17 cellular contexts compared by ENCODE assay signal in genomic region chr7:142689439-142690168, GRCh38. TPM values are rescaled to one million over a fixed set of nuclear protein-coding genes. Genes with fewer than 3 reads are reported as not detected.
DNase-seq lines count a peak whose midpoint lies in the region; ATAC-seq, FAIRE-seq and TF ChIP-seq lines count a peak whose summit lies in the region.
"Had no signal": no experiment of that assay in that cellular context is flagged by ENCODE, and none has a peak within 500 bp of the region (broad histone marks: within the 10 kb centered on the region; RNA-seq: fewer than 3 reads in every experiment).

No MANE protein-coding gene starts in this region.

- in situ Hi-C loops in G401 (cut with HindIII; ENCODE audit: low sequenced_read_pairs), result no loop called here
- in situ Hi-C loops in K562 (cut with MboI), result no loop called here
- in situ Hi-C loops in gastrocnemius medialis (cut with MboI; ENCODE audit: low sequenced_read_pairs in 4 of 4), result no loop called here

- H4K20me1 ChIP-seq in K562 (replicated peaks; ENCODE audit: control insufficient read depth, insufficient read depth, low read length), result no peaks in the 10 kb centered on the region

- BruUV-seq in K562 (replicated peaks; lab: Mats Ljungman, UMichigan), result no TSS peak

- H3K79me2 ChIP-seq in K562 (ENCODE audit: control insufficient read depth, insufficient read depth, low read length), result no peaks in the 10 kb centered on the region

- DNase-seq in G401 (ENCODE audit: low spot score) (peak; percentile 25), NCI-H524 treated with DMSO at 0.1 percent for 48 hours (lab: John Stamatoyannopoulos, UW) (peak; percentile 72), K562 (ENCODE audit: extremely low read depth in 1 of 4, low spot score in 3 of 4) (peak in 1 of 4 experiments; percentile 7), NOMO-1 treated with DMSO at 0.1 percent for 48 hours (lab: John Stamatoyannopoulos, UW; ENCODE audit: unreplicated experiment) (no peak), gastrocnemius medialis (no peak), RCC 7860 (ENCODE audit: low spot score) (no peak)
- DNase-seq: activated CD4-positive, alpha-beta T cell treated with anti-CD3 and anti-CD28 coated beads, Interleukin-2, amount 50 U/mL, for 48 hours; mesendoderm; NCI-H2227 treated with DMSO at 0.1 percent for 48 hours; stimulated activated CD4-positive, alpha-beta T cell treated with anti-CD3 and anti-CD28 coated beads, Interleukin-2, amount 100 ng/mL, for 48 hours had no signal

- H3K9me1 ChIP-seq in K562 (ENCODE audit: control insufficient read depth, insufficient read depth, low read length), result no peaks in the 10 kb centered on the region

- TF ChIP-seq RAD21 in K562 (CRISPR knock-in tag; conservative IDR thresholded peaks at IDR 0.05 in 1 of 2, IDR thresholded peaks at IDR 0.05 in 1 of 2), result peak in 1 of 2 experiments; percentile 38; a peak in 2 of 4 replicates

- POLR2A ChIA-PET in K562 (lab: Yijun Ruan, JAX), result no interaction called here

- H3K36me3 ChIP-seq in K562 (ENCODE audit: control insufficient read depth, insufficient read depth, low read length), result no peaks in the 10 kb centered on the region
- no peaks in the 10 kb centered on the region for H3K36me3 ChIP-seq in gastrocnemius medialis
- H3K36me3 ChIP-seq: prostate gland had no signal

- TF ChIP-seq CTCF in K562 (IDR thresholded peaks at IDR 0.05 in 2 of 3, conservative IDR thresholded peaks at IDR 0.05 in 1 of 3; ENCODE audit: insufficient read depth in 2 of 3, low read depth in 1 of 3, low read length in 3 of 3), result peak in 2 of 3 experiments; percentile 34 to 47; a peak in 3 of 6 replicates
- no peak for TF ChIP-seq CTCF in gastrocnemius medialis (IDR thresholded peaks at IDR 0.05 in 4 of 5, conservative IDR thresholded peaks at IDR 0.05 in 1 of 5)

- FAIRE-seq in A204.1 (lab: Jason Lieb, UNC) (peak; percentile 44), K562 (lab: Jason Lieb, UNC) (peak; percentile 67), RCC 7860 (lab: Jason Lieb, UNC) (no peak)
- FAIRE-seq: endometrium, H54 had no signal

- no peak overlapping the region for H2AFZ ChIP-seq in K562 (ENCODE audit: low read depth, low read length)

- H3K27me3 ChIP-seq in K562 (ENCODE audit: control insufficient read depth in 2 of 2, insufficient read depth in 2 of 2, low read length in 2 of 2) (no peaks in the 10 kb centered on the region), gastrocnemius medialis (no peaks in the 10 kb centered on the region)

- TF ChIP-seq EP300 in K562 (IDR thresholded peaks at IDR 0.05; ENCODE audit: low read length), result no peak

- no peak overlapping the region for H3K9ac ChIP-seq in K562 (ENCODE audit: insufficient read depth in 1 of 2, low read depth in 2 of 2, low read length in 2 of 2)

- CTCF ChIA-PET in K562 (lab: Yijun Ruan, JAX; ENCODE audit: low intra/inter-chr PET ratio), result interaction anchor here (0.9 kb wide), 1 partner anchor 94 kb away, joined by 8 read pairs; no protein-coding TSS in a partner anchor

- ATAC-seq in K562 (no peak), gastrocnemius medialis (no peak), HG03571 (IDR thresholded peaks at IDR 0.05; ENCODE audit: unreplicated experiment) (no peak)

- no peaks in the 10 kb centered on the region for H3K4me1 ChIP-seq in K562 (replicated peaks in 1 of 2; ENCODE audit: control insufficient read depth in 2 of 2, insufficient read depth in 2 of 2, low read length in 2 of 2)
- H3K4me1 ChIP-seq in gastrocnemius medialis, result no peaks in the 10 kb centered on the region
- H3K4me1 ChIP-seq: prostate gland had no signal

- H3K4me2 ChIP-seq in K562 (ENCODE audit: insufficient read depth, low read length), result no peak overlapping the region

- H3K4me3 ChIP-seq in K562 (no peak overlapping the region), gastrocnemius medialis (no peak overlapping the region)
- H3K4me3 ChIP-seq: prostate gland, SK-N-MC had no signal

- TF ChIP-seq POLR2A in K562 (conservative IDR thresholded peaks at IDR 0.05) (no peak), gastrocnemius medialis (IDR thresholded peaks at IDR 0.05) (no peak)

- intact Hi-C loops in K562 (cut with micrococcal nuclease), result loop anchor here (2.0 kb wide), 1 partner anchor 93 kb away; no protein-coding TSS in a partner anchor
- intact Hi-C loops in gastrocnemius medialis (cut with DNase I; ENCODE audit: low total_unique reads), result no loop called here

- H3K27ac ChIP-seq in K562 (ENCODE audit: extremely low read depth, low read depth, low read length), result no peak overlapping the region
- H3K27ac ChIP-seq in gastrocnemius medialis, result no peak overlapping the region
- H3K27ac ChIP-seq: prostate gland, SK-N-MC had no signal

- WGBS in K562 (ENCODE audit: insufficient coverage, low coverage, missing lambda C conversion rate), result 1% methylated on average over 5 of the region's 5 CpGs

- H3K9me3 ChIP-seq in K562 (replicated peaks; ENCODE audit: control insufficient read depth, insufficient read depth, low read depth, low read length), result no peaks in the 10 kb centered on the region
- H3K9me3 ChIP-seq in gastrocnemius medialis, result no peaks in the 10 kb centered on the region
- H3K9me3 ChIP-seq: prostate gland had no signal

TF ChIP-seq in K562, 482 proteins besides CTCF, POLR2A, EP300 and RAD21 (continues in another document):
- TF ChIP-seq MXD1 (CRISPR knock-in tag; IDR thresholded peaks at IDR 0.05; ENCODE audit: borderline replicate concordance, poor library complexity, severe bottlenecking), result no peak

RNA-seq across cellular contexts. Expression of gene PRSS1, which starts 59.7 kb away (rescaled TPM):
- total RNA-seq in G401 (2014; rRNA removed; shearing (Covaris generic)), result not detected in 2 replicates
- not detected in 2 replicates for total RNA-seq in K562 (2011; cell fraction: chromatin; rRNA removed; ENCODE audit: low replicate concordance)
- not detected in 2 replicates for total RNA-seq in K562 (2011; cell fraction: nucleolus; rRNA removed)
- total RNA-seq in K562 (2011; cell fraction: nucleoplasm; rRNA removed), result not detected in 2 replicates
- total RNA-seq in K562 (2014; rRNA removed) (not detected in 2 replicates), K562 (2014; rRNA removed; fragmentation: Illumina TruSeq; extraction: Trizol) (not detected in 2 replicates), K562 (2015; rRNA removed; fragmentation: Illumina TruSeq; extraction: Trizol) (not detected in 2 replicates), K562 (2021) (6.6 and 8.8 TPM in 2 replicates), gastrocnemius medialis (not detected)
- polyA plus RNA-seq in K562 (2011; rRNA removed) (not detected in 2 replicates), K562 (2014; fragmentation: Illumina TruSeq; extraction: Trizol) (not detected in 2 replicates), K562 (2014; fragmentation: Nextera tagmentation; extraction: Ambion mirVana) (under 1 TPM; 0.07 to 0.20 TPM), K562 (2014; rRNA removed) (not detected in 2 replicates)
- not detected in 2 replicates for polyA plus RNA-seq in K562 (2011; cell fraction: cytosol; rRNA removed)
- 0.27 TPM in 1 of 2 replicates, not detected in the other for polyA plus RNA-seq in K562 (2011; cell fraction: nucleus; rRNA removed)
- 0.86 TPM in 1 of 2 replicates, not detected in the other for polyA plus RNA-seq in K562 (2012)
- polyA minus RNA-seq in K562 (2011; rRNA and poly(A)+ RNA removed), result not detected in 2 replicates
- not detected in 2 replicates for polyA minus RNA-seq in K562 (2011; cell fraction: cytosol; rRNA and poly(A)+ RNA removed)
- not detected in 2 replicates for polyA minus RNA-seq in K562 (2011; cell fraction: nucleus; rRNA and poly(A)+ RNA removed)
- total RNA-seq: CD4-positive, CD25-positive, alpha-beta regulatory T cell; prostate gland had no signal

Comparison
In these comparisons a context has a peak if more than half of its experiments do, and no peak if none do; other contexts are left out.
1. DNase-seq: peak in G401 (single experiment) and NCI-H524 treated with DMSO at 0.1 percent for 48 hours (single experiment); none in NOMO-1 treated with DMSO at 0.1 percent for 48 hours (single experiment), gastrocnemius medialis (0 of 2) and RCC 7860 (single experiment).
2. CTCF ChIP-seq: peak in K562 (2 of 3); none in gastrocnemius medialis (0 of 5).